In the genomic region with DNA sequence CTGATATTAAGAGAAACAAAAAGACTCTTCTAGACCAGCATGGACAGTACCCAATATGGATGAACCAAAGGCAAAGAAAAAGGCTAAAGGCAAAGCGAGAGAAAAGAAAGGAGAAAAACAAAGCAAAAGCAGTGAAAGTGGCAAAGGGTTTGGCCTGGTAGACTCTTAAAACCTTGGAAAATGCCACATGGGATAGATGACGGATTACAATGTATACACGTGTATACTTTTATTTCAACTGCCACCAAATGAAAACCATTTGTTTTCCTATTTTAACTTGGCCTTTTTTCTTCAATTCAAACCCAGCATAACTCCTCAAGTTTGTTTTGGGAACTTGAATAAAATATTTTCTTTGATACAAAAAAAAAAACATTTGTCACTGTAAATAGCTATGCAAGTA, we compare ENCODE assay signal across 1 cellular context.
TF ChIP-seq lines count a peak whose summit lies in the region.

No MANE protein-coding gene starts in this region.

TF ChIP-seq in HepG2, 621 proteins besides CTCF, POLR2A, EP300 and RAD21:
- TF ChIP-seq, protein P1, sequence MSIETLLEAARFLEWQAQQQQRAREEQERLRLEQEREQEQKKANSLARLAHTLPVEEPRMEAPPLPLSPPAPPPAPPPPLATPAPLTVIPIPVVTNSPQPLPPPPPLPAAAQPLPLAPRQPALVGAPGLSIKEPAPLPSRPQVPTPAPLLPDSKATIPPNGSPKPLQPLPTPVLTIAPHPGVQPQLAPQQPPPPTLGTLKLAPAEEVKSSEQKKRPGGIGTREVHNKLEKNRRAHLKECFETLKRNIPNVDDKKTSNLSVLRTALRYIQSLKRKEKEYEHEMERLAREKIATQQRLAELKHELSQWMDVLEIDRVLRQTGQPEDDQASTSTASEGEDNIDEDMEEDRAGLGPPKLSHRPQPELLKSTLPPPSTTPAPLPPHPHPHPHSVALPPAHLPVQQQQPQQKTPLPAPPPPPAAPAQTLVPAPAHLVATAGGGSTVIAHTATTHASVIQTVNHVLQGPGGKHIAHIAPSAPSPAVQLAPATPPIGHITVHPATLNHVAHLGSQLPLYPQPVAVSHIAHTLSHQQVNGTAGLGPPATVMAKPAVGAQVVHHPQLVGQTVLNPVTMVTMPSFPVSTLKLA (IDR thresholded peaks at IDR 0.05), result peak; percentile 92
